25 cellular contexts compared by ENCODE assay signal in genomic region chr14:79040742-79041249, GRCh38.
"Had no signal": no experiment of that assay in that cellular context is flagged by ENCODE, and none has a peak within 500 bp of the region (broad histone marks: within the 10 kb centered on the region; RNA-seq: fewer than 3 reads in every experiment).

No MANE protein-coding gene starts in this region.

- H3K36me3 Mint-ChIP-seq: activated naive CD8-positive, alpha-beta T cell treated with anti-CD3 and anti-CD28 coated beads, Interleukin-2, amount 10 ng/mL, durations not matched to agents 7 days and 5 days; IgD-negative memory B cell had no signal

- H3K4me1 Mint-ChIP-seq: activated CD4-positive, alpha-beta T cell treated with anti-CD3 and anti-CD28 coated beads for 36 hours; activated naive CD8-positive, alpha-beta T cell treated with anti-CD3 and anti-CD28 coated beads, Interleukin-2, amount 10 ng/mL, durations not matched to agents 7 days and 5 days; IgD-negative memory B cell had no signal

- H3K4me3 Mint-ChIP-seq: activated CD4-positive, alpha-beta T cell treated with anti-CD3 and anti-CD28 coated beads for 36 hours; activated CD8-positive, alpha-beta T cell treated with anti-CD3 and anti-CD28 coated beads for 36 hours; activated naive CD8-positive, alpha-beta T cell treated with anti-CD3 and anti-CD28 coated beads, Interleukin-2, amount 10 ng/mL, durations not matched to agents 7 days and 5 days; IgD-negative memory B cell; T-helper 1 cell treated with Interleukin-12 subunit alpha and Interleukin-12 subunit beta and Interleukin-4 antibody, amounts not matched to agents 30 μg/mL and 1 μg/mL, for 36 hours had no signal

- H3K4me3 ChIP-seq: adrenal gland, MG63, PC-9 had no signal

- H3K36me3 ChIP-seq: adrenal gland, MG63, WERI-Rb-1 had no signal

- H3K27me3 Mint-ChIP-seq: activated CD4-positive, alpha-beta T cell treated with anti-CD3 and anti-CD28 coated beads for 36 hours; activated CD8-positive, alpha-beta T cell treated with anti-CD3 and anti-CD28 coated beads for 36 hours; activated naive CD8-positive, alpha-beta T cell treated with anti-CD3 and anti-CD28 coated beads, Interleukin-2, amount 10 ng/mL, durations not matched to agents 7 days and 5 days; IgD-negative memory B cell had no signal

- ATAC-seq: activated CD4-positive, alpha-beta T cell treated with anti-CD3 and anti-CD28 coated beads for 36 hours; activated CD8-positive, alpha-beta T cell treated with anti-CD3 and anti-CD28 coated beads for 36 hours had no signal

- H3K27ac Mint-ChIP-seq: activated CD4-positive, alpha-beta T cell treated with anti-CD3 and anti-CD28 coated beads for 36 hours; activated CD8-positive, alpha-beta T cell treated with anti-CD3 and anti-CD28 coated beads for 36 hours; activated naive CD8-positive, alpha-beta T cell treated with anti-CD3 and anti-CD28 coated beads, Interleukin-2, amount 10 ng/mL, durations not matched to agents 7 days and 5 days; IgD-negative memory B cell; T-helper 1 cell treated with Interleukin-12 subunit alpha and Interleukin-12 subunit beta and Interleukin-4 antibody, amounts not matched to agents 30 μg/mL and 1 μg/mL, for 36 hours had no signal

- DNase-seq: activated CD4-positive, alpha-beta T cell treated with anti-CD3 and anti-CD28 coated beads for 36 hours; activated CD4-positive, alpha-beta T cell treated with anti-CD3 and anti-CD28 coated beads, Interleukin-2, amount 50 U/mL, for 1 hour; activated CD8-positive, alpha-beta memory T cell treated with anti-CD3 and anti-CD28 coated beads, Interleukin-2, amount 50 U/mL, for 4 hours; activated CD8-positive, alpha-beta T cell treated with anti-CD3 and anti-CD28 coated beads for 36 hours; activated naive CD4-positive, alpha-beta T cell treated with anti-CD3 and anti-CD28 coated beads, Interleukin-2, amount 50 U/mL, for 16 hours; activated naive CD8-positive, alpha-beta T cell treated with anti-CD3 and anti-CD28 coated beads, Interleukin-2, amount 10 ng/mL, durations not matched to agents 7 days and 5 days; activated T-cell treated with anti-CD3 and anti-CD28 coated beads, Interleukin-2, amount 50 U/mL, for 1 hour; adrenal gland; anterior cingulate cortex; caudate nucleus; MG63; MV-4-11; NCI-H1092 treated with DMSO at 0.1 percent for 48 hours; NCI-H1417 treated with DMSO at 0.1 percent for 48 hours; NCI-H1694; NCI-H2029; NCI-H2107; NCI-H2227 treated with DMSO at 0.1 percent for 48 hours; NCI-H526; PC-9; SHP77 treated with DMSO at 0.1 percent for 48 hours; WERI-Rb-1 had no signal

- H3K27ac ChIP-seq: adrenal gland, KMS-11, PC-9, WERI-Rb-1 had no signal

- H3K27me3 ChIP-seq: adrenal gland, MG63 had no signal

- H3K4me1 ChIP-seq: adrenal gland had no signal

- H3K9me3 ChIP-seq: adrenal gland, MG63 had no signal

- H3K9ac ChIP-seq: KMS-11 had no signal
